In genomic region chr2:186575302-186575701, GRCh38 we compare ENCODE assay signal across 8 cellular contexts. TPM values are rescaled to one million over a fixed set of nuclear protein-coding genes. Genes with fewer than 3 reads are reported as not detected.
DNase-seq lines count a peak whose midpoint lies in the region; ATAC-seq lines count a peak whose summit lies in the region.

No MANE protein-coding gene starts in this region.

- no peak overlapping the region for H3K9ac ChIP-seq in mesenchymal stem cell (ENCODE audit: low read length)

- H3K27me3 ChIP-seq in mesenchymal stem cell (ENCODE audit: control insufficient read depth in 1 of 2, insufficient read depth in 1 of 2, low read length in 2 of 2), result no peaks in the 10 kb centered on the region

- peak overlapping the region; percentile 84 for H3K27ac ChIP-seq in mesenchymal stem cell (ENCODE audit: low read length, poor library complexity, severe bottlenecking)

- no peak overlapping the region for H2BK5ac ChIP-seq in mesenchymal stem cell (ENCODE audit: low read depth, low read length, poor library complexity, severe bottlenecking)

- H4K91ac ChIP-seq in mesenchymal stem cell (ENCODE audit: low read length), result no peak overlapping the region

- H3K4ac ChIP-seq in mesenchymal stem cell (ENCODE audit: low read depth in 1 of 2, low read length in 2 of 2), result no peak overlapping the region

- no peaks in the 10 kb centered on the region for H3K9me3 ChIP-seq in mesenchymal stem cell (ENCODE audit: control insufficient read depth, low read length)

- no peak overlapping the region for H2BK120ac ChIP-seq in mesenchymal stem cell (ENCODE audit: low read depth, low read length)

- H3K14ac ChIP-seq in mesenchymal stem cell (ENCODE audit: low read length in 2 of 2), result no peak overlapping the region

- no peak overlapping the region for H3K23ac ChIP-seq in mesenchymal stem cell (ENCODE audit: low read length in 2 of 2)

- peak; percentile 92 for DNase-seq in AG20443 (ENCODE audit: low spot score)
- DNase-seq in NCI-H2227 treated with DMSO at 0.1 percent for 48 hours (lab: John Stamatoyannopoulos, UW), result peak; percentile 24
- peak; percentile 65 for DNase-seq in cerebellar cortex (ENCODE audit: low spot score)
- DNase-seq in mesenchymal stem cell, result peak; percentile 99
- DNase-seq in COR-L47 (lab: John Stamatoyannopoulos, UW), result no peak
- DNase-seq in HuH-7 (ENCODE audit: low spot score), result no peak
- DNase-seq in NCI-H2107 treated with DMSO at 0.1 percent for 48 hours (lab: John Stamatoyannopoulos, UW; ENCODE audit: unreplicated experiment), result no peak

- no peak overlapping the region for H3K4me2 ChIP-seq in mesenchymal stem cell (ENCODE audit: low read length, poor library complexity, severe bottlenecking)

- no peak overlapping the region for H3K4me3 ChIP-seq in mesenchymal stem cell (ENCODE audit: insufficient read depth in 1 of 2, low read depth in 1 of 2, low read length in 2 of 2)

- no peak overlapping the region for H4K8ac ChIP-seq in mesenchymal stem cell (ENCODE audit: low read length)

- no peak overlapping the region for H2BK15ac ChIP-seq in mesenchymal stem cell (ENCODE audit: low read depth, poor library complexity, severe bottlenecking)

- H3K36me3 ChIP-seq in mesenchymal stem cell (ENCODE audit: control insufficient read depth in 1 of 2, insufficient read depth in 2 of 2, low read depth in 1 of 2, low read length in 2 of 2), result no peaks in the 10 kb centered on the region

- no peak overlapping the region for H3K18ac ChIP-seq in mesenchymal stem cell (ENCODE audit: low read depth in 1 of 2, low read length in 2 of 2)

- no peak overlapping the region for H2BK12ac ChIP-seq in mesenchymal stem cell (ENCODE audit: low read length in 2 of 2)

- H3K4me1 ChIP-seq in mesenchymal stem cell (ENCODE audit: control insufficient read depth, insufficient read depth, low read depth, low read length), result peaks cover 10% of the 10 kb centered on the region

- no peaks in the 10 kb centered on the region for H3K79me1 ChIP-seq in mesenchymal stem cell (replicated peaks; ENCODE audit: low read length, poor library complexity, severe bottlenecking)

- ATAC-seq in GM21529 (IDR thresholded peaks at IDR 0.05; ENCODE audit: unreplicated experiment), result peak; percentile 84

- H2AK5ac ChIP-seq in mesenchymal stem cell (ENCODE audit: low read length, severe bottlenecking), result no peak overlapping the region

- H2AFZ ChIP-seq in mesenchymal stem cell (ENCODE audit: low read depth, low read length), result no peak overlapping the region

- WGBS in mesenchymal stem cell, result no CpG with 5 or more reads among the region's 1 CpG

RNA-seq across cellular contexts. Expression of gene ITGAV, which starts 14.6 kb away (rescaled TPM):
- polyA plus RNA-seq in mesenchymal stem cell (2013, experiment 1 of 2), result 126 TPM
- 117 TPM for polyA plus RNA-seq in mesenchymal stem cell (2013, experiment 2 of 2)

Comparison
In these comparisons a context has a peak if more than half of its experiments do, and no peak if none do; other contexts are left out.
1. DNase-seq: peak in AG20443 (single experiment), NCI-H2227 treated with DMSO at 0.1 percent for 48 hours (single experiment), cerebellar cortex (single experiment) and mesenchymal stem cell (single experiment); none in COR-L47 (single experiment), HuH-7 (single experiment) and NCI-H2107 treated with DMSO at 0.1 percent for 48 hours (single experiment).